10 cellular contexts compared by ENCODE assay signal in the genomic region with DNA sequence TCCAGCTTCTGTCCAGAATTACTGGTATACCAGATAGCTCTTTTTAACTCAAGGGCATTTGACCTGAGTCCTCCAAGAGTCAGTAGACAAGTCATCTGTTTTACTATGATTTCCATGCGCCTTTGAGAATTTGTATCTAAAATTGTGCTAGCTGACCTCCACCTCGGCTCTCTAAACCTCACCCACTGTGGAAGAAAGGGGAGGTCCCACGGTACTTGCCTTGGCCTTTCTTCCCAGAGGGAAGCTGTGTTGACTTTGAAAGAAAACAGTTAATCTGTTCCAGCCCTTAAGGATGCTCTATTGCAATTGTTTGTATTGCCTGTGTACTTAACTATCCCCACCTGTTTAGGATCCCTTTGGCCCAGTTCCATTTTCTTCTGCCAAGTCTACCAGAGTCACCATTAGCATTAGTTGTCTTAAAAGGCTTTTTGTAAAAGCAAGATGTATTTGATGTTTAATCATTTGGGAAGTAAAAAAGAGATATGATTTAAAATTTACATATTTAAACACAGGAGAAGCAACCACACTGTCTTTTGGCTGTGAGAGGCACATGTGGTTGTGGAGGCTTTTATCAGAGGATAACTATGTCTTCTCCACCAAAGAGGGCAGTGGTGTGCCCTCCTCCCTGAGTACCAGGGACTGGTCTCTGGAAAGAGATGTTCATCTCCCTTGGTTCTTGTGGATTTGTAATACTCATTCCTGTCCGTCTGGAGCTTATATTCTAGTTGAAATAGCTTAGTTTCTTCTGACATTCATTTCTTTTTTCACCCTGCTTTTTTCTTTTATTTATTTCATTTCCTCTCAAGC.
DNase-seq lines count a peak whose midpoint lies in the region; ATAC-seq lines count a peak whose summit lies in the region.
"Had no signal": no experiment of that assay in that cellular context is flagged by ENCODE, and none has a peak within 500 bp of the region (broad histone marks: within the 10 kb centered on the region; RNA-seq: fewer than 3 reads in every experiment).

No MANE protein-coding gene starts in this region.

- intact Hi-C loops in activated CD4-positive, alpha-beta memory T cell treated with anti-CD3 and anti-CD28 coated beads for 36 hours (cut with micrococcal nuclease), result no loop called here

- H3K27ac Mint-ChIP-seq in activated CD4-positive, alpha-beta memory T cell treated with anti-CD3 and anti-CD28 coated beads, Interleukin-2, amount 10 ng/mL, durations not matched to agents 7 days and 5 days, result peak overlapping the region; percentile 9
- H3K27ac Mint-ChIP-seq in activated CD4-positive, alpha-beta memory T cell treated with anti-CD3 and anti-CD28 coated beads for 36 hours, result no peak overlapping the region
- H3K27ac Mint-ChIP-seq in stimulated activated memory B cell treated with anti-CD40 and anti-IgM and Interleukin-4, amounts not matched to agents 10 μg/mL and 1 μg/mL and 100 μg/mL, for 72 hours, result peak overlapping the region; percentile 22

- POLR2A ChIA-PET in activated CD4-positive, alpha-beta memory T cell treated with anti-CD3 and anti-CD28 coated beads, Interleukin-2, amount 10 ng/mL, durations not matched to agents 7 days and 5 days (lab: Charles Lee), result interaction anchor here (0.6 to 2.8 kb wide), 9 partner anchors 7 to 317 kb away, joined by 3 to 13 read pairs (median 4); partner anchors contain the start of genes BLM, CRTC3 and UNC45A
- POLR2A ChIA-PET in activated CD4-positive, alpha-beta memory T cell treated with anti-CD3 and anti-CD28 coated beads for 36 hours (lab: Charles Lee), result interaction anchor here (0.6 to 0.7 kb wide), 2 partner anchors 26 to 111 kb away, joined by 4 to 7 read pairs; no protein-coding TSS in a partner anchor

- ATAC-seq in stimulated activated memory B cell treated with anti-CD40 and anti-IgM and Interleukin-4, amounts not matched to agents 10 μg/mL and 1 μg/mL and 100 μg/mL, for 72 hours, result no peak
- no peak for ATAC-seq in HG03039 (IDR thresholded peaks at IDR 0.05; ENCODE audit: unreplicated experiment)
- no peak for ATAC-seq in HG03025 (IDR thresholded peaks at IDR 0.05; ENCODE audit: low FRiP score, unreplicated experiment)

- H3K27me3 Mint-ChIP-seq in activated CD4-positive, alpha-beta memory T cell treated with anti-CD3 and anti-CD28 coated beads, Interleukin-2, amount 10 ng/mL, durations not matched to agents 7 days and 5 days, result no peaks in the 10 kb centered on the region
- H3K27me3 Mint-ChIP-seq in activated CD4-positive, alpha-beta memory T cell treated with anti-CD3 and anti-CD28 coated beads for 36 hours, result no peaks in the 10 kb centered on the region
- no peaks in the 10 kb centered on the region for H3K27me3 Mint-ChIP-seq in stimulated activated memory B cell treated with anti-CD40 and anti-IgM and Interleukin-4, amounts not matched to agents 10 μg/mL and 1 μg/mL and 100 μg/mL, for 72 hours

- CTCF ChIA-PET in activated CD4-positive, alpha-beta memory T cell treated with anti-CD3 and anti-CD28 coated beads, Interleukin-2, amount 10 ng/mL, durations not matched to agents 7 days and 5 days (lab: Charles Lee), result interaction anchor here (0.6 to 1.7 kb wide), 12 partner anchors 14 to 314 kb away, joined by 3 to 7 read pairs (median 3); partner anchors contain the start of gene HDDC3
- CTCF ChIA-PET in activated CD4-positive, alpha-beta memory T cell treated with anti-CD3 and anti-CD28 coated beads for 36 hours (lab: Charles Lee), result interaction anchor here (0.7 to 3.2 kb wide), 9 partner anchors 14 to 325 kb away, joined by 3 to 16 read pairs (median 3); partner anchors contain the start of gene BLM

- peaks cover 44% of the 10 kb centered on the region for H3K4me1 Mint-ChIP-seq in activated CD4-positive, alpha-beta memory T cell treated with anti-CD3 and anti-CD28 coated beads, Interleukin-2, amount 10 ng/mL, durations not matched to agents 7 days and 5 days
- H3K4me1 Mint-ChIP-seq in activated CD4-positive, alpha-beta memory T cell treated with anti-CD3 and anti-CD28 coated beads for 36 hours (ENCODE audit: low read depth), result peaks cover 42% of the 10 kb centered on the region
- peaks cover 13% of the 10 kb centered on the region for H3K4me1 Mint-ChIP-seq in stimulated activated memory B cell treated with anti-CD40 and anti-IgM and Interleukin-4, amounts not matched to agents 10 μg/mL and 1 μg/mL and 100 μg/mL, for 72 hours

- H3K9me3 Mint-ChIP-seq in activated CD4-positive, alpha-beta memory T cell treated with anti-CD3 and anti-CD28 coated beads, Interleukin-2, amount 10 ng/mL, durations not matched to agents 7 days and 5 days, result no peaks in the 10 kb centered on the region
- H3K9me3 Mint-ChIP-seq in activated CD4-positive, alpha-beta memory T cell treated with anti-CD3 and anti-CD28 coated beads for 36 hours, result no peaks in the 10 kb centered on the region
- no peaks in the 10 kb centered on the region for H3K9me3 Mint-ChIP-seq in stimulated activated memory B cell treated with anti-CD40 and anti-IgM and Interleukin-4, amounts not matched to agents 10 μg/mL and 1 μg/mL and 100 μg/mL, for 72 hours

- no peak for DNase-seq in activated CD4-positive, alpha-beta memory T cell treated with anti-CD3 and anti-CD28 coated beads, Interleukin-2, amount 10 ng/mL, durations not matched to agents 7 days and 5 days
- DNase-seq in activated CD4-positive, alpha-beta memory T cell treated with anti-CD3 and anti-CD28 coated beads for 36 hours, result no peak
- DNase-seq in NCI-H2029 (lab: John Stamatoyannopoulos, UW) (peak; percentile 14), cerebellar cortex (ENCODE audit: low spot score) (peak; percentile 36)
- DNase-seq in stimulated activated CD4-positive, alpha-beta T cell treated with anti-CD3 and anti-CD28 coated beads, Interleukin-1b, Interleukin-23, amount 100 ng/mL, for 48 hours, result no peak
- DNase-seq: activated CD8-positive, alpha-beta memory T cell treated with anti-CD3 and anti-CD28 coated beads for 24 hours; brain microvascular endothelial cell had no signal

- no peak overlapping the region for H3K4me3 Mint-ChIP-seq in activated CD4-positive, alpha-beta memory T cell treated with anti-CD3 and anti-CD28 coated beads, Interleukin-2, amount 10 ng/mL, durations not matched to agents 7 days and 5 days
- no peak overlapping the region for H3K4me3 Mint-ChIP-seq in activated CD4-positive, alpha-beta memory T cell treated with anti-CD3 and anti-CD28 coated beads for 36 hours
- no peak overlapping the region for H3K4me3 Mint-ChIP-seq in stimulated activated memory B cell treated with anti-CD40 and anti-IgM and Interleukin-4, amounts not matched to agents 10 μg/mL and 1 μg/mL and 100 μg/mL, for 72 hours

- H3K36me3 Mint-ChIP-seq in activated CD4-positive, alpha-beta memory T cell treated with anti-CD3 and anti-CD28 coated beads, Interleukin-2, amount 10 ng/mL, durations not matched to agents 7 days and 5 days (ENCODE audit: low read depth), result peaks cover 53% of the 10 kb centered on the region
- peaks cover 37% of the 10 kb centered on the region for H3K36me3 Mint-ChIP-seq in activated CD4-positive, alpha-beta memory T cell treated with anti-CD3 and anti-CD28 coated beads for 36 hours
- peaks cover 23% of the 10 kb centered on the region for H3K36me3 Mint-ChIP-seq in stimulated activated memory B cell treated with anti-CD40 and anti-IgM and Interleukin-4, amounts not matched to agents 10 μg/mL and 1 μg/mL and 100 μg/mL, for 72 hours

Comparison
In these comparisons a context has a peak if more than half of its experiments do, and no peak if none do; other contexts are left out.
1. DNase-seq: peak in NCI-H2029 (single experiment) and cerebellar cortex (single experiment); none in activated CD4-positive, alpha-beta memory T cell treated with anti-CD3 and anti-CD28 coated beads, Interleukin-2, amount 10 ng/mL, durations not matched to agents 7 days and 5 days (single experiment), activated CD4-positive, alpha-beta memory T cell treated with anti-CD3 and anti-CD28 coated beads for 36 hours (single experiment) and stimulated activated CD4-positive, alpha-beta T cell treated with anti-CD3 and anti-CD28 coated beads, Interleukin-1b, Interleukin-23, amount 100 ng/mL, for 48 hours (single experiment).